Comparison of ENCODE assay signal across 10 cellular contexts in the genomic region with DNA sequence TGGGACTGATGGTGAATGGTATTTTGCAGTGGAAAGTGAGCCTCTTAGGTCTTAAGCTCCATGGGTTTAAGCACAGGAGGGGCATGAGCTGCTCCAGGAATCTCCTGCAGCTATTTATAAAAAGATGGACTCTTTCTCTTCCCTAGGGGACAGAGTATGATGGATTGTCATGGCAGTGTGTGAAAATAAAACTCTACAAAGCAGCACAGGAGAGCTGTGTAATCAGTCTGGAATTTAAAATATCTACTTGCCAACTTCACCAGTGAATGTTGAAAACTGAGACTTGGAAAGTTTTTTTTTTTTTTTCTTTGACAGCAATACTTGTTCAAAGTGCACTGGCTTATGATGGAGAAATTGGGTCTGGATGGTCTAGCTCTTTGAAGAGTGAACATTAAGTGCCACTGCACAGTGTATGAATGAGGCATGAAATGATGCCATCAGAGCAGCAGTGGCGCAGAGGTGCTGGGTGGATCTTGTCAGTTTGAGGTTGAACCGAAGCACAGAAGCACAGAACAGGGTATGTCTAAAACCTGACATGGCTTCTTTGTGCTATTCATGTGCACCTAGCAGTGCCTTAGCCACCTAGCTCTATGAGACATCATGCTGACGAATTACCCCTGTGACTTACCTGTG.
DNase-seq lines count a peak whose midpoint lies in the region; ATAC-seq and TF ChIP-seq lines count a peak whose summit lies in the region.
"Had no signal": no experiment of that assay in that cellular context is flagged by ENCODE, and none has a peak within 500 bp of the region (broad histone marks: within the 10 kb centered on the region; RNA-seq: fewer than 3 reads in every experiment).

No MANE protein-coding gene starts in this region.

- H3K27ac ChIP-seq in SK-N-SH (ENCODE audit: low read depth in 2 of 2, low read length in 1 of 2) (no peak overlapping the region), foreskin keratinocyte (no peak overlapping the region)
- H3K27ac ChIP-seq: epithelial cell of prostate had no signal

- CTCF ChIA-PET in SK-N-SH (lab: Yijun Ruan, JAX): interaction anchor here (0.7 to 1.2 kb wide), 3 partner anchors 12 to 62 kb away, joined by 3 to 4 read pairs (median 3); no protein-coding TSS in a partner anchor

- POLR2A ChIA-PET in SK-N-SH (lab: Yijun Ruan, JAX): no interaction called here

- H3K27me3 ChIP-seq in SK-N-SH (ENCODE audit: insufficient read depth): no peaks in the 10 kb centered on the region
- H3K27me3 ChIP-seq in foreskin keratinocyte: no peaks in the 10 kb centered on the region

- WGBS in SK-N-SH (ENCODE audit: low lambda C conversion rate): 38% methylated on average over 3 of the region's 3 CpGs

- H3K9ac ChIP-seq in SK-N-SH: no peak overlapping the region

- no peaks in the 10 kb centered on the region; the same call in 1 of the 2 replicates for H3K9me2 ChIP-seq in SK-N-SH

- H3F3A ChIP-seq in SK-N-SH (replicated peaks; ENCODE audit: insufficient read depth): no peaks in the 10 kb centered on the region

- H3K4me1 ChIP-seq in SK-N-SH (ENCODE audit: control insufficient read depth in 1 of 2, insufficient read depth in 2 of 2, low read depth in 1 of 2, low read length in 1 of 2): peaks cover 0 to 14% of the 10 kb centered on the region in 2 experiments; a peak in 1 of 4 replicates
- no peaks in the 10 kb centered on the region for H3K4me1 ChIP-seq in foreskin keratinocyte

- H3K4me3 ChIP-seq in SK-N-SH (ENCODE audit: low read depth in 2 of 2, low read length in 1 of 2): no peak overlapping the region
- no peak overlapping the region for H3K4me3 ChIP-seq in retinal pigment epithelial cell (ENCODE audit: low read length)

- H2AFZ ChIP-seq in SK-N-SH (ENCODE audit: low read depth): no peak overlapping the region

- H3K79me2 ChIP-seq in SK-N-SH (ENCODE audit: insufficient read depth): no peaks in the 10 kb centered on the region

- no peak for TF ChIP-seq EP300 in SK-N-SH (IDR thresholded peaks at IDR 0.05; ENCODE audit: borderline replicate concordance in 1 of 2, low read depth in 1 of 2, low read length in 1 of 2)

- TF ChIP-seq CTCF in SK-N-SH (IDR thresholded peaks at IDR 0.05) (no peak), foreskin keratinocyte (conservative IDR thresholded peaks at IDR 0.05) (no peak), retinal pigment epithelial cell (conservative IDR thresholded peaks at IDR 0.05; ENCODE audit: low read depth, low read length) (no peak)

- H3K36me3 ChIP-seq in SK-N-SH (replicated peaks in 1 of 2; ENCODE audit: control insufficient read depth in 1 of 2, insufficient read depth in 2 of 2, low read length in 1 of 2): no peaks in the 10 kb centered on the region

- no peak overlapping the region for H3K4me2 ChIP-seq in SK-N-SH

- peak; percentile 29 for ATAC-seq in foreskin keratinocyte
- no peak for ATAC-seq in HG03457 (IDR thresholded peaks at IDR 0.05; ENCODE audit: unreplicated experiment)
- ATAC-seq in HG03045 (IDR thresholded peaks at IDR 0.05; ENCODE audit: unreplicated experiment): no peak

- DNase-seq in Daoy (ENCODE audit: low read depth): peak; percentile 47
- DNase-seq in SK-N-SH: no peak
- DNase-seq in foreskin keratinocyte: peak; percentile 42 to 65
- peak; percentile 71 for DNase-seq in retinal pigment epithelial cell (ENCODE audit: low read depth)
- no peak for DNase-seq in T-helper 9 cell
- DNase-seq in SKM-1 (lab: John Stamatoyannopoulos, UW; ENCODE audit: unreplicated experiment): no peak
- DNase-seq: NCI-H2081 had no signal

- no peak for TF ChIP-seq RAD21 in SK-N-SH (IDR thresholded peaks at IDR 0.05; ENCODE audit: low read length)

- no peaks in the 10 kb centered on the region for H3K9me3 ChIP-seq in SK-N-SH

- no peaks in the 10 kb centered on the region for H4K20me1 ChIP-seq in SK-N-SH (ENCODE audit: insufficient read depth)

TF ChIP-seq in SK-N-SH, 30 proteins besides CTCF, POLR2A, EP300 and RAD21:
- TF ChIP-seq, protein P1, sequence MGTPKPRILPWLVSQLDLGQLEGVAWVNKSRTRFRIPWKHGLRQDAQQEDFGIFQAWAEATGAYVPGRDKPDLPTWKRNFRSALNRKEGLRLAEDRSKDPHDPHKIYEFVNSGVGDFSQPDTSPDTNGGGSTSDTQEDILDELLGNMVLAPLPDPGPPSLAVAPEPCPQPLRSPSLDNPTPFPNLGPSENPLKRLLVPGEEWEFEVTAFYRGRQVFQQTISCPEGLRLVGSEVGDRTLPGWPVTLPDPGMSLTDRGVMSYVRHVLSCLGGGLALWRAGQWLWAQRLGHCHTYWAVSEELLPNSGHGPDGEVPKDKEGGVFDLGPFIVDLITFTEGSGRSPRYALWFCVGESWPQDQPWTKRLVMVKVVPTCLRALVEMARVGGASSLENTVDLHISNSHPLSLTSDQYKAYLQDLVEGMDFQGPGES (IDR thresholded peaks at IDR 0.05; ENCODE audit: low read depth, low read length): no peak
- TF ChIP-seq FOXJ3 (CRISPR knock-in tag; IDR thresholded peaks at IDR 0.05): no peak
- TF ChIP-seq TCF12 (IDR thresholded peaks at IDR 0.05): no peak
- TF ChIP-seq, protein P2, sequence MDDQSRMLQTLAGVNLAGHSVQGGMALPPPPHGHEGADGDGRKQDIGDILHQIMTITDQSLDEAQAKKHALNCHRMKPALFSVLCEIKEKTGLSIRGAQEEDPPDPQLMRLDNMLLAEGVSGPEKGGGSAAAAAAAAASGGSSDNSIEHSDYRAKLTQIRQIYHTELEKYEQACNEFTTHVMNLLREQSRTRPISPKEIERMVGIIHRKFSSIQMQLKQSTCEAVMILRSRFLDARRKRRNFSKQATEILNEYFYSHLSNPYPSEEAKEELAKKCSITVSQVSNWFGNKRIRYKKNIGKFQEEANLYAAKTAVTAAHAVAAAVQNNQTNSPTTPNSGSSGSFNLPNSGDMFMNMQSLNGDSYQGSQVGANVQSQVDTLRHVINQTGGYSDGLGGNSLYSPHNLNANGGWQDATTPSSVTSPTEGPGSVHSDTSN (IDR thresholded peaks at IDR 0.05): peak; percentile 43; the same call in 1 of the 2 replicates
- no peak for TF ChIP-seq RXRA (IDR thresholded peaks at IDR 0.05; ENCODE audit: borderline replicate concordance, low read depth)

Comparison
In these comparisons a context has a peak if more than half of its experiments do, and no peak if none do; other contexts are left out.
1. DNase-seq: peak in Daoy (single experiment), foreskin keratinocyte (2 of 2) and retinal pigment epithelial cell (single experiment); none in SK-N-SH (single experiment), T-helper 9 cell (single experiment) and SKM-1 (single experiment).